ENCODE assay signal across 14 cellular contexts in the genomic region with DNA sequence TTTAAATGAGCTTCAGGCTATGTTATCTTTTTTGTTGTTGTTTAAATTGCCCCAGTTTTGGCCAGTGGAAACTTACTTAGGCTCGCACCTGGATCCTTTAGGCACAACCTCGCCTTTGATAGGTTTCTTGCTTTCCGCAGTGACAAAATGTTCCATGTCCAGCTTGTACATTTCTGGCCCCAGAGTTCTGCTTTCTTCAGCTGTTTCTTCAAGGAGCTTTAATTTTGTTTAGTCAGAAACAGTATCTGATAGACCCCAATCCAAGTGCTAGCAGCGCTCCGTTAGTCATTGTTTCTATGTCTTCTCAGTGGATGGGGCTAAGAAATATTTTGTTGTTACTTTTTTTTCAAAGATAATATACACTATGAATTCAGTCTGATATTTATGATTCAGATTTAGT.
"Had no signal": no experiment of that assay in that cellular context is flagged by ENCODE, and none has a peak within 500 bp of the region (broad histone marks: within the 10 kb centered on the region; RNA-seq: fewer than 3 reads in every experiment).

No MANE protein-coding gene starts in this region.

- DNase-seq: KBM-7, MV-4-11, NCI-H1048, NCI-H1436 treated with DMSO at 0.1 percent for 48 hours, NCI-H1694, NCI-H187 treated with DMSO at 0.1 percent for 48 hours, NCI-H2171 treated with DMSO at 0.1 percent for 48 hours, NCI-H2227 treated with DMSO at 0.1 percent for 48 hours, NCI-H524, NCI-H774, RPMI8226, SHP77 treated with DMSO at 0.1 percent for 48 hours, SJCRH30 had no signal

- H3K27ac ChIP-seq: SJCRH30 had no signal

- ATAC-seq: SK-N-SH treated with all-trans-retinoic acid at 6 μM for 48 hours had no signal

- H3K4me3 ChIP-seq: SJCRH30 had no signal

- H3K9me3 ChIP-seq: SJCRH30 had no signal

- H3K27me3 ChIP-seq: SJCRH30 had no signal

- H3K4me1 ChIP-seq: SJCRH30 had no signal
